In the genomic region with DNA sequence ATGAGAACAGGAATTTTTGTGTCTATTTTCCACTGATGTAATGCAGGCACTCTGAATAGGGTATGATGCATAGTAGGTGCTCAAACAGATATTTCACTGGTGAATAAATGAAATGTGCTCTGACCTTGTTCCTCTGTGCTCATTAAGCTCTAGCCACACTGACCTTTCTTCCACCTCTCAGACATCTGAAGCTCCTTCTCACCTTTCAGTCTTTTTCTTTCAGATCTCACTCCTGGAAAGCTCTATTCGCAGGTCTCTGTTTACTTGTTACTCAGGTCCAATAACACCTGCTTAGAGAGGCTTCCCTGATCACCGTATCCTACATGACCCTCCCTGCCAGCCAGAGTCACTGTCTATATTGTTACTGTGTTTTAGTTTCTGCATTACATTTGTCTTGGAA, we compare ENCODE assay signal across 25 cellular contexts. TPM values are rescaled to one million over a fixed set of nuclear protein-coding genes. Genes with fewer than 3 reads are reported as not detected.
DNase-seq lines count a peak whose midpoint lies in the region; ATAC-seq and TF ChIP-seq lines count a peak whose summit lies in the region.
"Had no signal": no experiment of that assay in that cellular context is flagged by ENCODE, and none has a peak within 500 bp of the region (broad histone marks: within the 10 kb centered on the region; RNA-seq: fewer than 3 reads in every experiment).

No MANE protein-coding gene starts in this region.

- H3K9ac ChIP-seq in IMR-90 (ENCODE audit: low read depth, low read length), result no peak overlapping the region
- H3K9ac ChIP-seq: neural progenitor cell had no signal

- no peaks in the 10 kb centered on the region for H3K27me3 ChIP-seq in IMR-90 (ENCODE audit: control insufficient read depth, insufficient read depth, low read length)
- H3K27me3 ChIP-seq: ascending aorta, esophagus muscularis mucosa, neural progenitor cell had no signal

- no peak overlapping the region for H4K5ac ChIP-seq in IMR-90 (ENCODE audit: low read depth, low read length)

- dilution Hi-C loops in IMR-90 (cut with HindIII; ENCODE audit: low sequenced_read_pairs, unreplicated experiment), result no loop called here

- no peaks in the 10 kb centered on the region for H3K36me3 ChIP-seq in IMR-90 (ENCODE audit: control insufficient read depth, insufficient read depth, low read length)
- H3K36me3 ChIP-seq: ascending aorta, esophagus muscularis mucosa, neural progenitor cell, WERI-Rb-1 had no signal

- H3K9me3 ChIP-seq in IMR-90 (ENCODE audit: control insufficient read depth, insufficient read depth, low read length), result no peaks in the 10 kb centered on the region
- H3K9me3 ChIP-seq: ascending aorta, esophagus muscularis mucosa, mucosa of descending colon had no signal

- DNase-seq in IMR-90 (no peak), NCI-H510A treated with DMSO at 0.1 percent for 48 hours (lab: John Stamatoyannopoulos, UW) (peak; percentile 28), left kidney (ENCODE audit: low read depth, low spot score) (peak; percentile 64), NCI-H1105 treated with DMSO at 0.1 percent for 48 hours (lab: John Stamatoyannopoulos, UW) (no peak), NOMO-1 (lab: John Stamatoyannopoulos, UW; ENCODE audit: unreplicated experiment in 2 of 2) (no peak), iPS-NIHi7 (ENCODE audit: extremely low spot score) (no peak)
- DNase-seq: activated CD4-positive, alpha-beta T cell treated with anti-CD3 and anti-CD28 coated beads, Interleukin-2, amount 50 U/mL, for 48 hours; activated naive CD4-positive, alpha-beta T cell treated with anti-CD3 and anti-CD28 coated beads, Interleukin-2, amount 10 ng/mL, durations not matched to agents 7 days and 5 days; activated T-cell treated with anti-CD3 and anti-CD28 coated beads, Interleukin-2, amount 50 U/mL, for 4 hours; cerebellar nuclear complex; DMS79; effector CD4-positive, alpha-beta T cell; left colon; mucosa of descending colon; NCI-H1694; NCI-H524 treated with DMSO at 0.1 percent for 48 hours; substantia nigra; T-helper 2 cell; WERI-Rb-1 had no signal

- BruUV-seq in IMR-90 (replicated peaks; lab: Mats Ljungman, UMichigan), result no TSS peak

- peak overlapping the region; percentile 34; the same call in 1 of the 2 replicates for H2BK120ac ChIP-seq in IMR-90 (ENCODE audit: low read depth, low read length)

- H4K8ac ChIP-seq in IMR-90 (ENCODE audit: low read depth in 2 of 2, low read length in 2 of 2), result no peak overlapping the region; a peak in 1 of 4 replicates

- H4K91ac ChIP-seq in IMR-90 (ENCODE audit: insufficient read depth, low read depth, low read length), result no peak overlapping the region

- 0 out of 2 replicates have a peak overlapping the region, but pooled peaks have one; percentile 15 for H3K14ac ChIP-seq in IMR-90 (replicated peaks; ENCODE audit: low read depth, low read length)

- H3K4me3 ChIP-seq in IMR-90 (ENCODE audit: insufficient read depth, low read depth, low read length), result no peak overlapping the region
- H3K4me3 ChIP-seq: ascending aorta, esophagus muscularis mucosa, GM23338, mucosa of descending colon, neural progenitor cell had no signal

- CTCF ChIA-PET in IMR-90 (lab: Yijun Ruan, JAX), result no interaction called here

- no peak overlapping the region for H2BK5ac ChIP-seq in IMR-90 (ENCODE audit: low read depth, low read length, poor library complexity, severe bottlenecking)

- H3K79me1 ChIP-seq in IMR-90 (ENCODE audit: low read depth in 1 of 2, low read length in 2 of 2), result no peaks in the 10 kb centered on the region

- no CpG with 5 or more reads among the region's 2 CpGs for WGBS in IMR-90 (ENCODE audit: extremely low coverage in 2 of 2, insufficient read length in 1 of 2), 2 experiments

- POLR2A ChIA-PET in IMR-90 (lab: Charles Lee; ENCODE audit: unreplicated experiment), result no interaction called here

- TF ChIP-seq RAD21 in IMR-90 (IDR thresholded peaks at IDR 0.05; ENCODE audit: low read length), result no peak

- peaks cover 11% of the 10 kb centered on the region for H3K9me1 ChIP-seq in IMR-90 (ENCODE audit: insufficient read depth, low read length)

- no peak overlapping the region for H2AK9ac ChIP-seq in IMR-90 (replicated peaks; ENCODE audit: low read depth, low read length, poor library complexity)

- H2AFZ ChIP-seq in IMR-90 (replicated peaks; ENCODE audit: low read length, poor library complexity), result no peak overlapping the region
- H2AFZ ChIP-seq: GM23338, neural progenitor cell had no signal

- H2BK20ac ChIP-seq in IMR-90 (ENCODE audit: low read depth, low read length), result peak overlapping the region; percentile 39; the same call in 1 of the 2 replicates

- peak overlapping the region; percentile 12; the same call in 1 of the 2 replicates for H3K4ac ChIP-seq in IMR-90 (ENCODE audit: low read depth, low read length)

- H3K23ac ChIP-seq in IMR-90 (ENCODE audit: low read depth, low read length), result no peak overlapping the region

- peak overlapping the region; percentile 58 for H2AK5ac ChIP-seq in IMR-90 (ENCODE audit: low read depth, low read length)

- intact Hi-C loops in IMR-90 (cut with micrococcal nuclease), result no loop called here

- no peak for TF ChIP-seq POLR2A in IMR-90 (IDR thresholded peaks at IDR 0.05; ENCODE audit: low read depth, low read length)

- H3K56ac ChIP-seq in IMR-90 (ENCODE audit: extremely low read depth, insufficient read depth, low read length), result no peak overlapping the region

- no peak for TF ChIP-seq CTCF in IMR-90 (conservative IDR thresholded peaks at IDR 0.05; ENCODE audit: low read depth, low read length)

- H3K4me1 ChIP-seq in IMR-90 (ENCODE audit: control insufficient read depth, insufficient read depth, low read length), result peaks cover 8% of the 10 kb centered on the region; the same call in 1 of the 2 replicates
- H3K4me1 ChIP-seq: ascending aorta, esophagus muscularis mucosa, neural progenitor cell had no signal

- ATAC-seq in GM18498 (IDR thresholded peaks at IDR 0.05; ENCODE audit: unreplicated experiment), result peak; percentile 63
- no peak for ATAC-seq in IMR-90 (ENCODE audit: low read depth)
- no peak for ATAC-seq in HG02870 (IDR thresholded peaks at IDR 0.05; ENCODE audit: unreplicated experiment)
- ATAC-seq: activated T-cell treated with anti-CD3 and anti-CD28 coated beads, Interleukin-2, amount 50 U/mL, for 4 hours; GM23338; left colon had no signal

- no peak overlapping the region; the same call in 1 of the 2 replicates for H3K18ac ChIP-seq in IMR-90 (ENCODE audit: low read depth, low read length)

- in situ Hi-C loops in IMR-90 (cut with MboI; ENCODE audit: low sequenced_read_pairs), result no loop called here

- H3K4me2 ChIP-seq in IMR-90 (ENCODE audit: low read depth, low read length), result no peak overlapping the region
- H3K4me2 ChIP-seq: GM23338, neural progenitor cell had no signal

- no peaks in the 10 kb centered on the region for H4K20me1 ChIP-seq in IMR-90 (ENCODE audit: insufficient read depth, low read length)

- peak overlapping the region; percentile 38; the same call in 2 of the 3 replicates for H2BK15ac ChIP-seq in IMR-90 (ENCODE audit: low read depth, low read length)

- no peak overlapping the region for H3K27ac ChIP-seq in IMR-90 (ENCODE audit: insufficient read depth, low read length)
- H3K27ac ChIP-seq: neural progenitor cell, WERI-Rb-1 had no signal

TF ChIP-seq in IMR-90, 13 proteins besides CTCF, POLR2A, EP300 and RAD21:
- TF ChIP-seq MAFK (IDR thresholded peaks at IDR 0.05; ENCODE audit: low read depth, low read length) (no peak), MXI1 (IDR thresholded peaks at IDR 0.05; ENCODE audit: borderline replicate concordance, low read depth, low read length) (no peak), BHLHE40 (IDR thresholded peaks at IDR 0.05; ENCODE audit: low read depth, low read length) (no peak), MAZ (IDR thresholded peaks at IDR 0.05; ENCODE audit: borderline replicate concordance, low read depth, low read length) (no peak), SMC3 (IDR thresholded peaks at IDR 0.05; ENCODE audit: low read depth, low read length) (no peak), RFX5 (IDR thresholded peaks at IDR 0.05; ENCODE audit: low read depth, low read length) (no peak), NFE2L2 (IDR thresholded peaks at IDR 0.05; ENCODE audit: low read depth, low read length) (no peak)
- TF ChIP-seq, protein P1, sequence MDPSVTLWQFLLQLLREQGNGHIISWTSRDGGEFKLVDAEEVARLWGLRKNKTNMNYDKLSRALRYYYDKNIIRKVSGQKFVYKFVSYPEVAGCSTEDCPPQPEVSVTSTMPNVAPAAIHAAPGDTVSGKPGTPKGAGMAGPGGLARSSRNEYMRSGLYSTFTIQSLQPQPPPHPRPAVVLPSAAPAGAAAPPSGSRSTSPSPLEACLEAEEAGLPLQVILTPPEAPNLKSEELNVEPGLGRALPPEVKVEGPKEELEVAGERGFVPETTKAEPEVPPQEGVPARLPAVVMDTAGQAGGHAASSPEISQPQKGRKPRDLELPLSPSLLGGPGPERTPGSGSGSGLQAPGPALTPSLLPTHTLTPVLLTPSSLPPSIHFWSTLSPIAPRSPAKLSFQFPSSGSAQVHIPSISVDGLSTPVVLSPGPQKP (IDR thresholded peaks at IDR 0.05; ENCODE audit: borderline replicate concordance, low read depth, low read length), result no peak

RNA-seq across cellular contexts. Expression of gene IVNS1ABP, which starts 59.2 kb away (rescaled TPM):
- 26.7 and 41.9 TPM in 2 replicates for total RNA-seq in IMR-90 (2012; rRNA removed)
- 18.3 and 21.8 TPM in 2 replicates for polyA plus RNA-seq in IMR-90 (2012; rRNA removed)
- polyA plus RNA-seq in IMR-90 (2012; cell fraction: cytosol; rRNA removed), result 3.4 and 5.5 TPM in 2 replicates
- polyA plus RNA-seq in IMR-90 (2012; cell fraction: nucleus; rRNA removed; ENCODE audit: low replicate concordance), result 14.2 and 60.5 TPM in 2 replicates

Comparison
In these comparisons a context has a peak if more than half of its experiments do, and no peak if none do; other contexts are left out.
1. DNase-seq: peak in NCI-H510A treated with DMSO at 0.1 percent for 48 hours (single experiment) and left kidney (single experiment); none in IMR-90 (single experiment), NCI-H1105 treated with DMSO at 0.1 percent for 48 hours (single experiment), NOMO-1 (0 of 2) and iPS-NIHi7 (single experiment).